In the genomic region with DNA sequence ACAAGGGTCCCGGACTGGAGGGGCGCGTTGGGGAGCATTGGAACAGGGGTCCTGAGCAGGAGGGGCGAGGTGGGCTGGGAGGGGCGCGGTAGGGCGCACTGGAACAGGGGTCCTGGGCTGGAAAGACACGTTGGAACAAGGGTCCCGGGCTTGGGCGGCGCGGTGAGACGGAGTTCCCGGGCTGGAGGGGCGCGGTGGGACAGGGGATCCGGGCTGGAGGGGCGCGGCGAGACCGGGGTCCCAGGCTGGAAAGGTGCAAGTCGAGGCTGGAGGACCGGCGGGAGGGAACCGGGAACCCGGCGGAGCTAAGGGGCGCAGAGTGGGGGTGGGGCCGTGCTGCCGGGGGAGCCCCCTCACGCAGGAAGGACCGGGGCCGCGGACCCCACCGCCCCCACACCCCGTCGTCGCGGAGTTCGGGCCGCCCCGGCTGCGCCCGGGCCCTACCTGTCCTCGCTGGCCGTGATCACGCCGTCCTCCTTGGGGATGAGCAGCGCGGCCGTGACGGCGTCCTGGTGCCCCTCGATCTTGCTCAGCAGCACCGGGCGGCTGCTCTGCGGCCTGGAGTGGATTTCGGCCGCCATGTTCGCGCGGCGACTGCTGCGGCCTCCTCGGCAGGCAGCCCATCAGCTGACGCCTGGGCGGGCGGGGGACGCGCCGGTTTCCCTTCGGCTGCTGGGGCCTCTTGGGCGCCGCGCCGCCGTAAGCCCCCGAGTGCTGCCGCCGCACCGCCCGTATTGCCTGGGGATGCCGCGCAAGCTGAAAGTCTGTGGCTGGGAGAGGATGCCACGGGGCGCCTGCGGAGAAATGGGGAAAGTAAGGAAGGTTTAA, we compare ENCODE assay signal across 8 cellular contexts. TPM values are rescaled to one million over a fixed set of nuclear protein-coding genes. Genes with fewer than 3 reads are reported as not detected.
DNase-seq lines count a peak whose midpoint lies in the region; TF ChIP-seq lines count a peak whose summit lies in the region.

A gene with protein sequence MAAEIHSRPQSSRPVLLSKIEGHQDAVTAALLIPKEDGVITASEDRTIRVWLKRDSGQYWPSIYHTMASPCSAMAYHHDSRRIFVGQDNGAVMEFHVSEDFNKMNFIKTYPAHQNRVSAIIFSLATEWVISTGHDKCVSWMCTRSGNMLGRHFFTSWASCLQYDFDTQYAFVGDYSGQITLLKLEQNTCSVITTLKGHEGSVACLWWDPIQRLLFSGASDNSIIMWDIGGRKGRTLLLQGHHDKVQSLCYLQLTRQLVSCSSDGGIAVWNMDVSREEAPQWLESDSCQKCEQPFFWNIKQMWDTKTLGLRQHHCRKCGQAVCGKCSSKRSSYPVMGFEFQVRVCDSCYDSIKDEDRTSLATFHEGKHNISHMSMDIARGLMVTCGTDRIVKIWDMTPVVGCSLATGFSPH (minus strand): TSS at position 632 of the 828 bp plus-strand sequence. CDS start 51 bp downstream, at position 581.

- H3K27me3 Mint-ChIP-seq in HFFc6 (ENCODE audit: insufficient read depth) (peaks cover 1% of the 10 kb centered on the region; the same call in 1 of the 2 replicates), osteocyte (ENCODE audit: unreplicated experiment) (no peaks in the 10 kb centered on the region)
- H3K27me3 Mint-ChIP-seq in activated naive CD8-positive, alpha-beta T cell = no peaks in the 10 kb centered on the region

- H3K4me1 Mint-ChIP-seq in HFFc6 (ENCODE audit: low read depth) (peaks cover 44% of the 10 kb centered on the region), osteocyte (ENCODE audit: unreplicated experiment) (peaks cover 25% of the 10 kb centered on the region)
- peaks cover 51% of the 10 kb centered on the region for H3K4me1 Mint-ChIP-seq in activated naive CD8-positive, alpha-beta T cell (ENCODE audit: low read depth)

- H3K36me3 ChIP-seq in testis (ENCODE audit: low read depth, missing control alignments) = no peaks in the 10 kb centered on the region

- peak within 1 kb of the TSS; percentile 91 to 95 for H3K4me3 ChIP-seq in testis

- TF ChIP-seq CTCF in GM10266 (IDR thresholded peaks at IDR 0.05; ENCODE audit: control insufficient read depth, insufficient read depth, low read depth, missing control alignments) = no peak
- TF ChIP-seq CTCF in HFFc6 (IDR thresholded peaks at IDR 0.05) = no peak
- TF ChIP-seq CTCF in osteocyte (IDR thresholded peaks at IDR 0.05) = no peak
- TF ChIP-seq CTCF in testis (IDR thresholded peaks at IDR 0.05) = no peak

- H3K9me3 Mint-ChIP-seq in HFFc6 = peaks cover 4% of the 10 kb centered on the region
- H3K9me3 Mint-ChIP-seq in activated naive CD8-positive, alpha-beta T cell (ENCODE audit: low read depth) = peaks cover 3% of the 10 kb centered on the region
- no peaks in the 10 kb centered on the region for H3K9me3 Mint-ChIP-seq in osteocyte (ENCODE audit: unreplicated experiment)

- H3K36me3 Mint-ChIP-seq in HFFc6 (ENCODE audit: low read depth) (peaks cover 15% of the 10 kb centered on the region), osteocyte (ENCODE audit: unreplicated experiment) (peaks cover 5% of the 10 kb centered on the region)
- H3K36me3 Mint-ChIP-seq in activated naive CD8-positive, alpha-beta T cell = peaks cover 4% of the 10 kb centered on the region

- H3K4me3 Mint-ChIP-seq in HFFc6 (peak within 1 kb of the TSS; percentile 96), osteocyte (ENCODE audit: unreplicated experiment) (peak within 1 kb of the TSS; percentile 95)
- H3K4me3 Mint-ChIP-seq in activated naive CD8-positive, alpha-beta T cell = peak within 1 kb of the TSS; percentile 88

- H3K27ac ChIP-seq in testis = peak within 1 kb of the TSS; percentile 89 to 95

- intact Hi-C loops in testis (cut with DNase I; ENCODE audit: low total_unique reads) = no loop called here

- peak; percentile 91 for DNase-seq in GM10266 (ENCODE audit: extremely low spot score)
- DNase-seq in HFFc6 = peak; percentile 83
- DNase-seq in NAMALWA (ENCODE audit: low spot score) = peak; percentile 80
- peak; percentile 75 for DNase-seq in SKM-1 treated with dmso at 0.1 percent for 144 hours (lab: John Stamatoyannopoulos, UW; ENCODE audit: unreplicated experiment)
- DNase-seq in glomerular visceral epithelial cell (ENCODE audit: extremely low spot score) = peak; percentile 91
- peak; percentile 95 for DNase-seq in osteocyte (ENCODE audit: extremely low spot score, unreplicated experiment)
- DNase-seq in testis = peak; percentile 93

- no peaks in the 10 kb centered on the region for H3K27me3 ChIP-seq in testis

- peaks cover 26% of the 10 kb centered on the region for H3K4me1 ChIP-seq in testis

- H3K27ac Mint-ChIP-seq in HFFc6 (peak within 1 kb of the TSS; percentile 90), osteocyte (ENCODE audit: unreplicated experiment) (peak within 1 kb of the TSS; percentile 95)
- H3K27ac Mint-ChIP-seq in activated naive CD8-positive, alpha-beta T cell = peak within 1 kb of the TSS; percentile 83

- 0 to 1% methylated on average over 44 to 52 of the region's 87 CpGs for WGBS in testis, 2 donors

- H3K9me3 ChIP-seq in testis = no peaks in the 10 kb centered on the region

- TF ChIP-seq POLR2A in testis (IDR thresholded peaks at IDR 0.05) = no peak

RNA-seq across cellular contexts. Expression of the gene that starts here (rescaled TPM):
- 10 to 100 TPM; 35.2 to 50.4 (median 44.7) TPM for total RNA-seq in HFFc6 (2021; fragmentation: NEBNext Ultra II Directional; extraction: Animal tissue kit (Norgen Biotek cat#: 25700))
- total RNA-seq in osteocyte = 61.9 and 68.9 TPM in 2 replicates
- total RNA-seq in testis = 10 to 100 TPM; 49.4 to 62.9 TPM
- 29.5 TPM for polyA plus RNA-seq in testis (ENCODE audit: insufficient read depth, low read depth, low replicate concordance)

Comparison
In these comparisons a context has a peak if more than half of its experiments do, and no peak if none do; other contexts are left out.
1. Peak in every context shown above with its lines: DNase-seq, H3K4me3 ChIP-seq and H3K27ac ChIP-seq.